ENCODE assay signal across 11 cellular contexts in the genomic region with DNA sequence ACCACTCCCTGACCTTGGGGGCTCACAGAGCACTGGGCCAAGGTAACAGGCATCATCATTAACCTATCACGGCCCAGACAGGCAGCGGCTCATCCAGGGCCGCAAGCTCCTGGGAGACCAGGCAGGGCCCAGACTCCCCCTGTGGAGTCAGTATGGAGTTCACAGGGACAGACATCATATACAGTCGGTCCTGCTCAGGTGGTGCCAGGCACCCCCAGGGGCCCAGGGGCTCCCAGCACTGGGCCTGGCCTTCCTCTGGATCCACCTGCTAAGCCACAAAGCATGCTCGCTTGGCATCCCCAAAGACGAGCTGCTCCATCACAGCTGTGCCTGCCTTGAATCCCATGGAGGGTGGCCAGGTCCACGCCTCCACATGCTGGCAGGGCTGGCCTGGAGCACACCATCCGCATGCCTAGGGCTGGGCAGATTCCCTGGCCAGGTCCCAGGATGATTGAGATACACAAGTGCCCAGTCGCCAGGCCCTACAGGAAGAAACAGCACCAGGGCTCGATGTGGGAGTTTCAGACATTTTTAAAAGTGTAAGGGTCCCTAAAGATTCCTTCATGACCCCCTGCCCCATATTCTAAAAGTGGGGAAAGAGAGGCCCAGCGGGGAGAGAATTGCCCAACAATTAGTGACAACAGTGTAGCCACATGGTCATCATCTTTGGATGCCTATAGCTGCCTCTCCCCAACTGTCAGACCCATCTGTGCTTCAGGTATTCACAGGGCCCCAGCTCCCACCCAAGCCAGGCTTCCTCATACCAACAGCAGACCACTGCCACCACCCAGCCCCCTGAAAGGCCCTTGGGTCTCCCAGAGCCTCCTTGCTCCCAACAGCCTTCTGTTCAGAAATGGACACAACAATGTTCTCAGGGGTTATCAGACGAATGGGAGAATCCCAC. TPM values are rescaled to one million over a fixed set of nuclear protein-coding genes. Genes with fewer than 3 reads are reported as not detected.
DNase-seq lines count a peak whose midpoint lies in the region; ATAC-seq, FAIRE-seq and TF ChIP-seq lines count a peak whose summit lies in the region.
"Had no signal": no experiment of that assay in that cellular context is flagged by ENCODE, and none has a peak within 500 bp of the region (broad histone marks: within the 10 kb centered on the region; RNA-seq: fewer than 3 reads in every experiment).

No MANE protein-coding gene starts in this region.

- H3K27me3 ChIP-seq in DND-41 (ENCODE audit: insufficient read depth, low read length, poor library complexity), result no peaks in the 10 kb centered on the region
- no peaks in the 10 kb centered on the region for H3K27me3 ChIP-seq in GM12878 (replicated peaks in 1 of 2; ENCODE audit: control insufficient read depth in 2 of 2, insufficient read depth in 2 of 2, low read length in 1 of 2)

- H3K4me3 ChIP-seq in DND-41 (ENCODE audit: low read depth in 1 of 2, low read length in 2 of 2), result no peak overlapping the region
- 0 out of 2 replicates have a peak overlapping the region, but pooled peaks have one; percentile 17 for H3K4me3 ChIP-seq in GM12878
- H3K4me3 ChIP-seq in kidney (ENCODE audit: low read length in 2 of 2), result no peak overlapping the region
- peak overlapping the region in 1 of 7 experiments; percentile 9 for H3K4me3 ChIP-seq in skin epidermis

- H3K27me3 Mint-ChIP-seq in activated CD4-positive, alpha-beta memory T cell treated with anti-CD3 and anti-CD28 coated beads, Interleukin-2, amount 10 ng/mL, durations not matched to agents 7 days and 5 days, result no peaks in the 10 kb centered on the region
- H3K27me3 Mint-ChIP-seq: activated naive CD8-positive, alpha-beta T cell treated with anti-CD3 and anti-CD28 coated beads, Interleukin-2, amount 10 ng/mL, durations not matched to agents 7 days and 5 days had no signal

- H3K4me1 ChIP-seq in DND-41 (ENCODE audit: insufficient read depth, low read length) (peaks cover 24% of the 10 kb centered on the region), GM12878 (ENCODE audit: control insufficient read depth, insufficient read depth, low read length) (peaks cover 16% of the 10 kb centered on the region), kidney (ENCODE audit: control insufficient read depth in 1 of 2, insufficient read depth in 1 of 2, low read depth in 1 of 2, low read length in 2 of 2) (peaks cover 11 to 27% of the 10 kb centered on the region in 2 donors)

- H4K20me1 ChIP-seq in DND-41 (ENCODE audit: insufficient read depth, low read length), result peaks cover 60% of the 10 kb centered on the region
- peaks cover 9% of the 10 kb centered on the region; the same call in 1 of the 2 replicates for H4K20me1 ChIP-seq in GM12878 (ENCODE audit: control insufficient read depth, insufficient read depth)

- H2AFZ ChIP-seq in DND-41 (ENCODE audit: low read depth, low read length) (no peak overlapping the region), GM12878 (ENCODE audit: control insufficient read depth, low read depth, low read length) (no peak overlapping the region)

- H3K27ac ChIP-seq in DND-41 (ENCODE audit: low read length) (no peak overlapping the region), GM12878 (ENCODE audit: control insufficient read depth, insufficient read depth) (no peak overlapping the region), kidney (ENCODE audit: low read depth in 2 of 2, low read length in 2 of 2) (no peak overlapping the region), skin epidermis (peak overlapping the region in 11 of 21 experiments; percentile 4 to 94 (median 38))

- H3K36me3 ChIP-seq in DND-41 (ENCODE audit: insufficient read depth, low read length) (peaks cover 6% of the 10 kb centered on the region), GM12878 (ENCODE audit: control insufficient read depth in 2 of 2, insufficient read depth in 2 of 2, low read length in 1 of 2) (peaks cover 0 to 4% of the 10 kb centered on the region in 2 experiments; a peak in 1 of 4 replicates), kidney (ENCODE audit: control insufficient read depth in 1 of 2, insufficient read depth in 2 of 2, low read length in 2 of 2) (no peaks in the 10 kb centered on the region)

- POLR2A ChIA-PET in GM12878 (lab: Charles Lee), result interaction anchor here (1.3 kb wide), 1 partner anchor 13 kb away, joined by 3 read pairs; no protein-coding TSS in a partner anchor
- POLR2A ChIA-PET in activated CD4-positive, alpha-beta memory T cell treated with anti-CD3 and anti-CD28 coated beads, Interleukin-2, amount 10 ng/mL, durations not matched to agents 7 days and 5 days (lab: Charles Lee), result no interaction called here

- ATAC-seq in DND-41 (ENCODE audit: insufficient read depth, low read depth) (no peak), GM12878 (no peak)

- H3K4me2 ChIP-seq in DND-41 (ENCODE audit: insufficient read depth, low read length) (peak overlapping the region; percentile 22; the same call in 1 of the 2 replicates), GM12878 (ENCODE audit: control insufficient read depth, insufficient read depth) (peak overlapping the region; percentile 12; the same call in 1 of the 2 replicates)

- H3K9ac ChIP-seq in DND-41 (ENCODE audit: low read depth, low read length) (no peak overlapping the region), GM12878 (ENCODE audit: control insufficient read depth, insufficient read depth, low read length) (no peak overlapping the region), kidney (ENCODE audit: low read length in 2 of 2) (no peak overlapping the region)

- TF ChIP-seq EP300 in GM12878 (IDR thresholded peaks at IDR 0.05; ENCODE audit: borderline replicate concordance in 1 of 2, control insufficient read depth in 1 of 2, low read depth in 2 of 2, low read length in 2 of 2), result no peak

- TF ChIP-seq RAD21 in GM12878 (IDR thresholded peaks at IDR 0.05; ENCODE audit: insufficient read depth, low read depth, low read length), result no peak

- peaks cover 3% of the 10 kb centered on the region for H3K9me3 Mint-ChIP-seq in activated CD4-positive, alpha-beta memory T cell treated with anti-CD3 and anti-CD28 coated beads, Interleukin-2, amount 10 ng/mL, durations not matched to agents 7 days and 5 days
- H3K9me3 Mint-ChIP-seq: activated naive CD8-positive, alpha-beta T cell treated with anti-CD3 and anti-CD28 coated beads, Interleukin-2, amount 10 ng/mL, durations not matched to agents 7 days and 5 days had no signal

- intact Hi-C loops in GM12878 (cut with micrococcal nuclease; ENCODE audit: unreplicated experiment), result loop anchor here (5.0 kb wide), 1 partner anchor 117 kb away; a partner anchor contains a TSS
- intact Hi-C loops in kidney (cut with DNase I), result no loop called here

- no peak for TF ChIP-seq CTCF in DND-41 (IDR thresholded peaks at IDR 0.05; ENCODE audit: borderline replicate concordance, extremely low read depth, low read length, poor library complexity, severe bottlenecking)
- no peak for TF ChIP-seq CTCF in GM12878 (IDR thresholded peaks at IDR 0.05 in 2 of 3, conservative IDR thresholded peaks at IDR 0.05 in 1 of 3; ENCODE audit: control insufficient read depth in 2 of 3, extremely low read depth in 1 of 3, insufficient read depth in 1 of 3, low read depth in 3 of 3, low read length in 3 of 3)
- no peak for TF ChIP-seq CTCF in kidney (IDR thresholded peaks at IDR 0.05; ENCODE audit: borderline replicate concordance, extremely low read depth, insufficient read depth)

- no peak overlapping the region for H3K4me3 Mint-ChIP-seq in activated CD4-positive, alpha-beta memory T cell treated with anti-CD3 and anti-CD28 coated beads, Interleukin-2, amount 10 ng/mL, durations not matched to agents 7 days and 5 days
- H3K4me3 Mint-ChIP-seq: activated naive CD8-positive, alpha-beta T cell treated with anti-CD3 and anti-CD28 coated beads, Interleukin-2, amount 10 ng/mL, durations not matched to agents 7 days and 5 days had no signal

- no peak for DNase-seq in DND-41
- DNase-seq in GM12878 (ENCODE audit: low read depth, low spot score), result no peak
- peak; percentile 60 for DNase-seq in kidney
- no peak for DNase-seq in dermis blood vessel endothelial cell
- no peak for DNase-seq in activated CD4-positive, alpha-beta memory T cell treated with anti-CD3 and anti-CD28 coated beads, Interleukin-2, amount 10 ng/mL, durations not matched to agents 7 days and 5 days
- no peak for DNase-seq in NCI-H748 treated with DMSO at 0.1 percent for 48 hours (lab: John Stamatoyannopoulos, UW)
- DNase-seq in stimulated activated CD4-positive, alpha-beta T cell treated with anti-CD3 and anti-CD28 coated beads, Interleukin-12 subunit alpha, Interleukin-12 subunit beta, amount 100 ng/mL, for 4 hours, result no peak
- DNase-seq: activated naive CD8-positive, alpha-beta T cell treated with anti-CD3 and anti-CD28 coated beads, Interleukin-2, amount 10 ng/mL, durations not matched to agents 7 days and 5 days; erythroblast; NCI-H774 had no signal

- BruUV-seq in GM12878 (replicated peaks; lab: Mats Ljungman, UMichigan), result no TSS peak

- peaks cover 27% of the 10 kb centered on the region for H3K4me1 Mint-ChIP-seq in activated CD4-positive, alpha-beta memory T cell treated with anti-CD3 and anti-CD28 coated beads, Interleukin-2, amount 10 ng/mL, durations not matched to agents 7 days and 5 days

- in situ Hi-C loops in GM12878 (cut with MboI), result no loop called here

- no peak for TF ChIP-seq POLR2A in GM12878 (IDR thresholded peaks at IDR 0.05; ENCODE audit: low read depth, low read length)

- FAIRE-seq in GM12878 (lab: Jason Lieb, UNC) (no peak), kidney (lab: Jason Lieb, UNC) (no peak)

- H3K27ac Mint-ChIP-seq in activated CD4-positive, alpha-beta memory T cell treated with anti-CD3 and anti-CD28 coated beads, Interleukin-2, amount 10 ng/mL, durations not matched to agents 7 days and 5 days, result no peak overlapping the region
- H3K27ac Mint-ChIP-seq: activated naive CD8-positive, alpha-beta T cell treated with anti-CD3 and anti-CD28 coated beads, Interleukin-2, amount 10 ng/mL, durations not matched to agents 7 days and 5 days had no signal

- SMC1A ChIA-PET in GM12878 (lab: Charles Lee; ENCODE audit: uncharacterized antibody, unreplicated experiment), result no interaction called here

- RAD21 ChIA-PET in GM12878 (lab: Charles Lee; ENCODE audit: unreplicated experiment), result no interaction called here

- peaks cover 7% of the 10 kb centered on the region for H3K36me3 Mint-ChIP-seq in activated CD4-positive, alpha-beta memory T cell treated with anti-CD3 and anti-CD28 coated beads, Interleukin-2, amount 10 ng/mL, durations not matched to agents 7 days and 5 days (ENCODE audit: low read depth)

- CTCF ChIA-PET in GM12878 (lab: Yijun Ruan, JAX), result interaction anchor here (0.6 to 3.1 kb wide), 4 partner anchors 11 to 43 kb away, joined by 3 to 11 read pairs (median 6); no protein-coding TSS in a partner anchor
- CTCF ChIA-PET in activated CD4-positive, alpha-beta memory T cell treated with anti-CD3 and anti-CD28 coated beads, Interleukin-2, amount 10 ng/mL, durations not matched to agents 7 days and 5 days (lab: Charles Lee), result interaction anchor here (1.0 kb wide), 1 partner anchor 8 kb away, joined by 3 read pairs; no protein-coding TSS in a partner anchor

- 86% methylated on average over 12 of the region's 12 CpGs for WGBS in GM12878 (ENCODE audit: insufficient coverage, insufficient replicate concordance, low lambda C conversion rate, missing lambda C conversion rate)

- no peaks in the 10 kb centered on the region for H3K9me3 ChIP-seq in DND-41 (ENCODE audit: insufficient read depth, low read length, severe bottlenecking)
- peaks cover 6% of the 10 kb centered on the region; the same call in 2 of the 3 replicates for H3K9me3 ChIP-seq in GM12878 (replicated peaks; ENCODE audit: control insufficient read depth, insufficient read depth, low read length)
- H3K9me3 ChIP-seq in kidney (ENCODE audit: control insufficient read depth in 1 of 2, low read length in 2 of 2), result no peaks in the 10 kb centered on the region

- H3K79me2 ChIP-seq in DND-41 (ENCODE audit: insufficient read depth, low read length), result peaks cover 84% of the 10 kb centered on the region
- peaks cover 67% of the 10 kb centered on the region for H3K79me2 ChIP-seq in GM12878 (ENCODE audit: control insufficient read depth, insufficient read depth, low read length)

RNA-seq across cellular contexts. Expression of a gene that starts 4.4 kb away (rescaled TPM):
- 24.1 and 27.6 TPM in 2 replicates for total RNA-seq in GM12878 (2013; cell fraction: nucleolus; rRNA removed)
- 19.2 and 20.2 TPM in 2 replicates for total RNA-seq in GM12878 (2014; rRNA removed)
- 13.6 and 14.4 TPM in 2 replicates for total RNA-seq in GM12878 (2014; rRNA removed; fragmentation: Illumina TruSeq; extraction: Trizol)
- 24.1 and 25.5 TPM in 2 replicates for total RNA-seq in GM12878 (2021)
- polyA plus RNA-seq in GM12878 (2011; ENCODE audit: low read depth), result 6.3 TPM
- polyA plus RNA-seq in GM12878 (2011; rRNA removed), result 4.2 and 5.3 TPM in 2 replicates
- 6.6 and 7.1 TPM in 2 replicates for polyA plus RNA-seq in GM12878 (2011; cell fraction: cytosol; rRNA removed)
- polyA plus RNA-seq in GM12878 (2011; cell fraction: nucleus; rRNA removed), result 8.7 and 12.9 TPM in 2 replicates
- 10.9 and 13.5 TPM in 2 replicates for polyA plus RNA-seq in GM12878 (2012)
- 10.1 and 11.9 TPM in 2 replicates for polyA plus RNA-seq in GM12878 (2014; fragmentation: Illumina TruSeq; extraction: Trizol)
- polyA plus RNA-seq in GM12878 (2014; fragmentation: Nextera tagmentation; extraction: Ambion mirVana), result 1 to 10 TPM; 5.8 to 7.0 TPM
- polyA plus RNA-seq in GM12878 (2014; rRNA removed), result 14.5 and 16.1 TPM in 2 replicates
- 10 to 100 TPM; 14.3 to 15.1 TPM for polyA plus RNA-seq in GM12878 (2016; fragmentation: Nextera tagmentation; extraction: Ambion mirVana)
- 6.7 and 7.2 TPM in 2 replicates for polyA minus RNA-seq in GM12878 (2011; rRNA and poly(A)+ RNA removed)
- polyA minus RNA-seq in GM12878 (2011; cell fraction: cytosol; rRNA and poly(A)+ RNA removed), result 3.2 and 3.7 TPM in 2 replicates
- polyA minus RNA-seq in GM12878 (2011; cell fraction: nucleus; rRNA and poly(A)+ RNA removed), result 5.0 and 9.8 TPM in 2 replicates
- total RNA-seq in kidney, result 25.2 TPM
- polyA plus RNA-seq in kidney (ENCODE audit: insufficient read depth, low read depth, low replicate concordance), result 10.0 TPM
- 54.5 and 74.2 TPM in 2 replicates for total RNA-seq in dermis blood vessel endothelial cell
- total RNA-seq in activated CD4-positive, alpha-beta memory T cell treated with anti-CD3 and anti-CD28 coated beads, Interleukin-2, amount 10 ng/mL, durations not matched to agents 7 days and 5 days, result 10 to 100 TPM; 27.0 to 28.2 TPM

Comparison
In these comparisons a context has a peak if more than half of its experiments do, and no peak if none do; other contexts are left out.
1. H3K27ac ChIP-seq: peak in skin epidermis (11 of 21); none in DND-41 (single experiment), GM12878 (single experiment) and kidney (0 of 2).